Comparison of ENCODE assay signal across 8 cellular contexts in the genomic region with DNA sequence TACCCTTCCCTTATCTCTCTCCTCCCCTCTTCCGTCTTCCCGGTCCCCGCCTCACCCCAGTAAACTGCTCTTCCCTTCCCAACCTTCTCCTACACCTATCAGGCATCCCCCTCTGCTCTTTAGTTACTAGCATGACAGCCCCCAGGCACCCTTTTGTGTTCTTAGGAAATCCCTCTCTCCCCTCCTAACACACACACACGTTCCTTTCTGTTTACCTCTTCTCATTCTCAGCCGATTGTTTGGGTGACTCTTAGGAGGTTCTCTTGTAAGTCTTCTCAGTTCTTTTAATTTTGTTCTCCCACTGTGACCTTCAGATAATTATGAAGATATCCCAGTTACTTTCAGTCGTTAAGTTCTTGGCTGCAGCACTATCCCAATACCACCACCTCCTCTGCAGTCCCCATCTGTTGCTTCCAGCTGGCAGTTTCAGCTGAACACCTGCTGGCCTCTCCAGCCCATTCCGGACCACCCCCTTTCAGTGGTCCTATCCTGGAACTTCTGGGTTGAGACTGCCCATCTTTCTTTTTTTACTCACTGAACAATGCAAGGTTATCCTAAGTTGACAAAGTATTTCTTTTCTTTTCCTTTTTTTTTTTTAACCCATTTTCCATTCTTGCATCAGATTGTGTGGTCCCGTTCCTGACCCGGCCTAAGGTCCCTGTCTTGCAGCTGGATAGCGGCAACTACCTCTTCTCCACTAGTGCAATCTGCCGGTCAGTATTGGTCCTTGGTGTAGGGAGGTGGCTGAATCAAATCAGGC. TPM values are rescaled to one million over a fixed set of nuclear protein-coding genes. Genes with fewer than 3 reads are reported as not detected.
DNase-seq lines count a peak whose midpoint lies in the region; ATAC-seq and TF ChIP-seq lines count a peak whose summit lies in the region.

No MANE protein-coding gene starts in this region.

- no peak for TF ChIP-seq CTCF in activated B cell treated with CpG ODN at 0.5 μM for 24 hours (IDR thresholded peaks at IDR 0.05)

- POLR2A ChIA-PET in activated B cell treated with CpG ODN at 0.5 μM for 24 hours (lab: Charles Lee): interaction anchor here (0.6 to 3.1 kb wide), 6 partner anchors 11 to 426 kb away, joined by 3 to 19 read pairs (median 3); a partner anchor contains a TSS

- no peaks in the 10 kb centered on the region for H3K4me1 ChIP-seq in iPS DF 6.9 (ENCODE audit: control insufficient read depth, insufficient read depth, low read length)

- H3K4me3 Mint-ChIP-seq in activated CD4-positive, alpha-beta T cell treated with anti-CD3 and anti-CD28 coated beads, Interleukin-2, amount 10 ng/mL, durations not matched to agents 24 days and 14 days: peak overlapping the region; percentile 96
- H3K4me3 Mint-ChIP-seq in activated B cell treated with CpG ODN at 0.5 μM for 24 hours: peak overlapping the region; percentile 97
- peak overlapping the region; percentile 84 to 99 for H3K4me3 Mint-ChIP-seq in stimulated activated naive CD8-positive, alpha-beta T cell treated with anti-CD3 and anti-CD28 coated beads, Interleukin-15, amount 100 ng/mL, for 72 hours

- peaks cover 48% of the 10 kb centered on the region for H3K36me3 Mint-ChIP-seq in activated CD4-positive, alpha-beta T cell treated with anti-CD3 and anti-CD28 coated beads, Interleukin-2, amount 10 ng/mL, durations not matched to agents 24 days and 14 days (ENCODE audit: low read depth)
- peaks cover 52% of the 10 kb centered on the region for H3K36me3 Mint-ChIP-seq in activated B cell treated with CpG ODN at 0.5 μM for 24 hours (ENCODE audit: low read depth)

- H3K36me3 ChIP-seq in iPS DF 6.9 (ENCODE audit: control insufficient read depth, insufficient read depth, low read length): peaks cover 27% of the 10 kb centered on the region

- H3K9me3 ChIP-seq in iPS DF 6.9 (ENCODE audit: control insufficient read depth, insufficient read depth, low read length): no peaks in the 10 kb centered on the region

- 100% methylated on average over 3 of the region's 11 CpGs for whole genome bisulfite sequencing in iPS DF 6.9 (ENCODE audit: insufficient coverage, insufficient read length)

- H3K9me3 Mint-ChIP-seq in activated CD4-positive, alpha-beta T cell treated with anti-CD3 and anti-CD28 coated beads, Interleukin-2, amount 10 ng/mL, durations not matched to agents 24 days and 14 days: no peaks in the 10 kb centered on the region
- no peaks in the 10 kb centered on the region for H3K9me3 Mint-ChIP-seq in activated B cell treated with CpG ODN at 0.5 μM for 24 hours
- no peaks in the 10 kb centered on the region for H3K9me3 Mint-ChIP-seq in stimulated activated naive CD8-positive, alpha-beta T cell treated with anti-CD3 and anti-CD28 coated beads, Interleukin-15, amount 100 ng/mL, for 72 hours

- H3K27me3 Mint-ChIP-seq in activated CD4-positive, alpha-beta T cell treated with anti-CD3 and anti-CD28 coated beads, Interleukin-2, amount 10 ng/mL, durations not matched to agents 24 days and 14 days: peaks cover 2% of the 10 kb centered on the region
- no peaks in the 10 kb centered on the region for H3K27me3 Mint-ChIP-seq in activated B cell treated with CpG ODN at 0.5 μM for 24 hours
- H3K27me3 Mint-ChIP-seq in stimulated activated naive CD8-positive, alpha-beta T cell treated with anti-CD3 and anti-CD28 coated beads, Interleukin-15, amount 100 ng/mL, for 72 hours: no peaks in the 10 kb centered on the region

- peak; percentile 68 for DNase-seq in activated CD4-positive, alpha-beta T cell treated with anti-CD3 and anti-CD28 coated beads, Interleukin-2, amount 10 ng/mL, durations not matched to agents 24 days and 14 days
- no peak for DNase-seq in activated CD4-positive, alpha-beta T cell treated with anti-CD3 and anti-CD28 coated beads for 1 hour
- no peak for DNase-seq in activated B cell treated with CpG ODN at 0.5 μM for 24 hours
- DNase-seq in iPS DF 6.9 (ENCODE audit: low read depth, low spot score): no peak
- no peak for DNase-seq in stimulated activated naive CD8-positive, alpha-beta T cell treated with anti-CD3 and anti-CD28 coated beads, Interleukin-15, amount 100 ng/mL, for 72 hours
- no peak for DNase-seq in activated gamma-delta T cell (lab: John Stamatoyannopoulos, UW)
- DNase-seq in NCI-H510A (lab: John Stamatoyannopoulos, UW): no peak
- no peak for DNase-seq in LoVo (ENCODE audit: low spot score)

- no peak overlapping the region for H3K27ac ChIP-seq in iPS DF 6.9 (ENCODE audit: low read length)

- peak overlapping the region; percentile 81 for H3K4me3 ChIP-seq in iPS DF 6.9 (ENCODE audit: low read length)

- peak overlapping the region; percentile 93 for H3K27ac Mint-ChIP-seq in activated CD4-positive, alpha-beta T cell treated with anti-CD3 and anti-CD28 coated beads, Interleukin-2, amount 10 ng/mL, durations not matched to agents 24 days and 14 days
- peak overlapping the region; percentile 97 for H3K27ac Mint-ChIP-seq in activated B cell treated with CpG ODN at 0.5 μM for 24 hours
- H3K27ac Mint-ChIP-seq in stimulated activated naive CD8-positive, alpha-beta T cell treated with anti-CD3 and anti-CD28 coated beads, Interleukin-15, amount 100 ng/mL, for 72 hours: peak overlapping the region; percentile 99 to 100

- H3K27me3 ChIP-seq in iPS DF 6.9 (ENCODE audit: control insufficient read depth, insufficient read depth, low read length): no peaks in the 10 kb centered on the region

- CTCF ChIA-PET in activated B cell treated with CpG ODN at 0.5 μM for 24 hours (lab: Charles Lee): interaction anchor here (1.8 kb wide), 1 partner anchor 30 kb away, joined by 7 read pairs; a partner anchor contains a TSS

- H3K4me1 Mint-ChIP-seq in activated CD4-positive, alpha-beta T cell treated with anti-CD3 and anti-CD28 coated beads, Interleukin-2, amount 10 ng/mL, durations not matched to agents 24 days and 14 days: peaks cover 26% of the 10 kb centered on the region
- H3K4me1 Mint-ChIP-seq in activated B cell treated with CpG ODN at 0.5 μM for 24 hours: peaks cover 34% of the 10 kb centered on the region
- H3K4me1 Mint-ChIP-seq in stimulated activated naive CD8-positive, alpha-beta T cell treated with anti-CD3 and anti-CD28 coated beads, Interleukin-15, amount 100 ng/mL, for 72 hours: peaks cover 52% of the 10 kb centered on the region

- no peak for ATAC-seq in activated B cell treated with CpG ODN at 0.5 μM for 24 hours (ENCODE audit: low read depth)
- no peak for ATAC-seq in stimulated activated naive CD8-positive, alpha-beta T cell treated with anti-CD3 and anti-CD28 coated beads, Interleukin-15, amount 100 ng/mL, for 72 hours

- intact Hi-C loops in activated CD4-positive, alpha-beta T cell treated with anti-CD3 and anti-CD28 coated beads, Interleukin-2, amount 10 ng/mL, durations not matched to agents 24 days and 14 days (cut with micrococcal nuclease): no loop called here
- intact Hi-C loops in activated B cell treated with CpG ODN at 0.5 μM for 24 hours (cut with micrococcal nuclease): loop anchor here (5.0 kb wide), 1 partner anchor 204 kb away; a partner anchor contains a TSS

RNA-seq across cellular contexts. Expression of a gene that starts 0.7 kb away (rescaled TPM):
- 307 and 316 TPM in 2 replicates for total RNA-seq in activated CD4-positive, alpha-beta T cell treated with anti-CD3 and anti-CD28 coated beads, Interleukin-2, amount 10 ng/mL, durations not matched to agents 24 days and 14 days
- 368 and 425 TPM in 2 replicates for total RNA-seq in activated B cell treated with CpG ODN at 0.5 μM for 24 hours

RNA-seq across cellular contexts. Expression of a gene that starts 8.9 kb away (rescaled TPM):
- 102 and 103 TPM in 2 replicates for total RNA-seq in activated CD4-positive, alpha-beta T cell treated with anti-CD3 and anti-CD28 coated beads, Interleukin-2, amount 10 ng/mL, durations not matched to agents 24 days and 14 days
- total RNA-seq in activated B cell treated with CpG ODN at 0.5 μM for 24 hours: 98.8 and 104 TPM in 2 replicates

RNA-seq across cellular contexts. Expression of a gene that starts 29.0 kb away (rescaled TPM):
- 0.96 and 1.2 TPM in 2 replicates for total RNA-seq in activated CD4-positive, alpha-beta T cell treated with anti-CD3 and anti-CD28 coated beads, Interleukin-2, amount 10 ng/mL, durations not matched to agents 24 days and 14 days
- 0.51 and 1.3 TPM in 2 replicates for total RNA-seq in activated B cell treated with CpG ODN at 0.5 μM for 24 hours

RNA-seq across cellular contexts. Expression of a gene that starts 31.7 kb away (rescaled TPM):
- 15.3 and 16.7 TPM in 2 replicates for total RNA-seq in activated CD4-positive, alpha-beta T cell treated with anti-CD3 and anti-CD28 coated beads, Interleukin-2, amount 10 ng/mL, durations not matched to agents 24 days and 14 days
- 30.5 and 34.3 TPM in 2 replicates for total RNA-seq in activated B cell treated with CpG ODN at 0.5 μM for 24 hours

RNA-seq across cellular contexts. Expression of a gene that starts 33.5 kb away (rescaled TPM):
- total RNA-seq in activated CD4-positive, alpha-beta T cell treated with anti-CD3 and anti-CD28 coated beads, Interleukin-2, amount 10 ng/mL, durations not matched to agents 24 days and 14 days: 0.07 TPM in 1 of 2 replicates, not detected in the other
- 0.07 and 0.29 TPM in 2 replicates for total RNA-seq in activated B cell treated with CpG ODN at 0.5 μM for 24 hours
